In the genomic region with DNA sequence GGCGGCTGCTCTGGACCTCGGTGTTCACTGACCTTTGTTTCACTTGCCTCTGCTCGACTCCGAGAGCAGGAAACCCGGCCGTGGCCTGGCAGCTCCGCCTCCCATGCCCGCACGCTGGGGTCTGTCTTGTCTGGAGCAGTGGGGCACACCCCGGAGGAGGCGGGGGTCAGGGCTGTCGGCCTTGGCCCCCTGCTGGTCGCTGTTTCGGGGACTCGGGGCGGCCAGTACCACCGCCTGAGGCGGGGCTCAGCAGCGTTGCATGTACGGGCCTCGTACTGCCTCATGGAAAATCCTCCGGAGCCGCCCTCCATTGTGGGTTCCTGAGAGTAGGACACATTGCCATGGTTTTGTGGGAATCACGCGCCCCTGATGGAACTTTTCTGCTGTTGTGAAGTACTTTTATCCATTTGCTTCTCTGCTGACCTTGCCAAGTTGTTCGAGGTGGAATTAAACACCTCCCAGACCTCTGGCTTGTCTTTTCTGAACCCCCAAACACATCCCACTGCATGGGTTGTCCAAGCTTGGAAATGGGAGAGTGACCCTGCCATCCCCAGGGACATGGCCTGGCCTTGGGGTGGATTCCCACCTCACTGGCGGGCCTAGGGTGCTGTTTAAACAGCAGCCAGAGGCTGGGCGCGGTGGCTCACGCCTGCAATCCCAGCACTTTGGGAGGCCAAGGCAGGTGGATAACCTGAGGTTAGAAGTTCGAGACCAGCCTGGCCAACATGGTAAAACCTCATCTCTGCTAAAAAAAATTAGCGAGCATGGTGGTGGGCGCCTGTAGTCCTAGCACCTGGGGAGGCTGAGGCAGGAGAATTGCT, we compare ENCODE assay signal across 28 cellular contexts. TPM values are rescaled to one million over a fixed set of nuclear protein-coding genes. Genes with fewer than 3 reads are reported as not detected.
DNase-seq lines count a peak whose midpoint lies in the region; ATAC-seq and TF ChIP-seq lines count a peak whose summit lies in the region.
"Had no signal": no experiment of that assay in that cellular context is flagged by ENCODE, and none has a peak within 500 bp of the region (broad histone marks: within the 10 kb centered on the region; RNA-seq: fewer than 3 reads in every experiment).

No MANE protein-coding gene starts in this region.

- H3K4me3 ChIP-seq in right cardiac atrium (ENCODE audit: low read length) (no peak overlapping the region), choroid plexus epithelial cell (ENCODE audit: low read depth, low read length) (no peak overlapping the region)
- H3K4me3 ChIP-seq: dorsolateral prefrontal cortex, gastrocnemius medialis, lung, skin epidermis had no signal

- DNase-seq in right cardiac atrium (peak in 2 of 3 donors; percentile 58 to 67), Right ventricle myocardium superior (no peak), choroid plexus epithelial cell (ENCODE audit: low read depth) (no peak), mesothelial cell of epicardium (ENCODE audit: low spot score in 2 of 2, unreplicated experiment in 2 of 2) (no peak), GM19240 (ENCODE audit: insufficient read length, low spot score) (no peak)
- no peak for DNase-seq in naive thymus-derived CD8-positive, alpha-beta T cell
- no peak for DNase-seq in activated naive CD8-positive, alpha-beta T cell treated with anti-CD3 and anti-CD28 coated beads for 36 hours
- DNase-seq: activated CD4-positive, alpha-beta T cell treated with anti-CD3 and anti-CD28 coated beads, Interleukin-2, amount 50 U/mL, for 48 hours; activated T-cell treated with anti-CD3 and anti-CD28 coated beads, Interleukin-2, amount 50 U/mL, for 72 hours; Calu3; CD4-positive, CD25-positive, alpha-beta regulatory T cell; central memory CD4-positive, alpha-beta T cell; DMS79 treated with DMSO at 0.1 percent for 48 hours; dorsolateral prefrontal cortex; gastrocnemius medialis; hippocampal formation; natural killer cell; NCI-H1048; NCI-H1694; NCI-H2171; NCI-H82; OCI-M1; stimulated activated naive CD4-positive, alpha-beta T cell; T-helper 2 cell had no signal

- H3K4me1 ChIP-seq in right cardiac atrium (ENCODE audit: control insufficient read depth, insufficient read depth, low read length): no peaks in the 10 kb centered on the region

- POLR2A ChIA-PET in naive thymus-derived CD8-positive, alpha-beta T cell (lab: Charles Lee): no interaction called here

- H3K27ac Mint-ChIP-seq in mesothelial cell of epicardium: no peak overlapping the region
- H3K27ac Mint-ChIP-seq in naive thymus-derived CD8-positive, alpha-beta T cell: no peak overlapping the region
- no peak overlapping the region for H3K27ac Mint-ChIP-seq in activated naive CD8-positive, alpha-beta T cell treated with anti-CD3 and anti-CD28 coated beads for 36 hours
- H3K27ac Mint-ChIP-seq: activated T-cell treated with anti-CD3 and anti-CD28 coated beads, Interleukin-2, amount 50 U/mL, for 72 hours; CD4-positive, CD25-positive, alpha-beta regulatory T cell; natural killer cell had no signal

- H3K27me3 ChIP-seq in right cardiac atrium (ENCODE audit: control insufficient read depth, insufficient read depth): no peaks in the 10 kb centered on the region
- H3K27me3 ChIP-seq: dorsolateral prefrontal cortex, gastrocnemius medialis had no signal

- H3K4me3 Mint-ChIP-seq in mesothelial cell of epicardium: no peak overlapping the region
- H3K4me3 Mint-ChIP-seq in naive thymus-derived CD8-positive, alpha-beta T cell: no peak overlapping the region
- H3K4me3 Mint-ChIP-seq in activated naive CD8-positive, alpha-beta T cell treated with anti-CD3 and anti-CD28 coated beads for 36 hours: no peak overlapping the region
- H3K4me3 Mint-ChIP-seq: activated T-cell treated with anti-CD3 and anti-CD28 coated beads, Interleukin-2, amount 50 U/mL, for 72 hours; CD4-positive, CD25-positive, alpha-beta regulatory T cell; natural killer cell had no signal

- TF ChIP-seq CTCF in choroid plexus epithelial cell (conservative IDR thresholded peaks at IDR 0.05; ENCODE audit: low read depth, low read length) (peak; percentile 5), mesothelial cell of epicardium (IDR thresholded peaks at IDR 0.05; ENCODE audit: unreplicated experiment) (peak; percentile 24)

- H3K4me1 Mint-ChIP-seq in mesothelial cell of epicardium: peaks cover 3% of the 10 kb centered on the region
- peaks cover 5 to 6% (median 6%) of the 10 kb centered on the region in 4 donors for H3K4me1 Mint-ChIP-seq in naive thymus-derived CD8-positive, alpha-beta T cell
- H3K4me1 Mint-ChIP-seq in activated naive CD8-positive, alpha-beta T cell treated with anti-CD3 and anti-CD28 coated beads for 36 hours: peaks cover 5% of the 10 kb centered on the region

- H3K27ac ChIP-seq in right cardiac atrium (ENCODE audit: low read length): no peak overlapping the region
- H3K27ac ChIP-seq: gastrocnemius medialis, skin epidermis had no signal

- no peaks in the 10 kb centered on the region for H3K9me3 Mint-ChIP-seq in mesothelial cell of epicardium
- H3K9me3 Mint-ChIP-seq in naive thymus-derived CD8-positive, alpha-beta T cell: peaks cover 0 to 3% (median 0%) of the 10 kb centered on the region in 9 donors
- H3K9me3 Mint-ChIP-seq in activated naive CD8-positive, alpha-beta T cell treated with anti-CD3 and anti-CD28 coated beads for 36 hours: no peaks in the 10 kb centered on the region
- H3K9me3 Mint-ChIP-seq: activated T-cell treated with anti-CD3 and anti-CD28 coated beads, Interleukin-2, amount 50 U/mL, for 72 hours; natural killer cell had no signal

- ATAC-seq in right cardiac atrium (peak; percentile 3 to 31), Right ventricle myocardium superior (ENCODE audit: poor library complexity) (no peak), HG03108 (IDR thresholded peaks at IDR 0.05; ENCODE audit: unreplicated experiment) (no peak)
- ATAC-seq in naive thymus-derived CD8-positive, alpha-beta T cell: no peak
- ATAC-seq: activated CD4-positive, CD25-positive, alpha-beta regulatory T cell treated with anti-CD3 and anti-CD28 coated beads, Interleukin-2, amount 50 U/mL, for 24 hours; activated T-cell treated with anti-CD3 and anti-CD28 coated beads, Interleukin-2, amount 50 U/mL, for 72 hours; gastrocnemius medialis; natural killer cell had no signal

- H3K27me3 Mint-ChIP-seq in mesothelial cell of epicardium (ENCODE audit: low read depth): peaks cover 1% of the 10 kb centered on the region
- H3K27me3 Mint-ChIP-seq in naive thymus-derived CD8-positive, alpha-beta T cell: peaks cover 0 to under 1% (median 0%) of the 10 kb centered on the region in 5 donors
- peaks cover 4% of the 10 kb centered on the region for H3K27me3 Mint-ChIP-seq in activated naive CD8-positive, alpha-beta T cell treated with anti-CD3 and anti-CD28 coated beads for 36 hours

- intact Hi-C loops in right cardiac atrium (cut with DNase I) (loop anchor here in 1 of 4 donors (10.0 kb wide), 1 partner anchor 93 kb away; the partner anchor contains the start of gene EFNA2), Right ventricle myocardium superior (cut with DNase I) (no loop called here)

- H3K9me3 ChIP-seq in right cardiac atrium (ENCODE audit: control insufficient read depth, low read length): no peaks in the 10 kb centered on the region
- H3K9me3 ChIP-seq: gastrocnemius medialis had no signal

- H3K36me3 Mint-ChIP-seq in mesothelial cell of epicardium: peaks cover 10% of the 10 kb centered on the region
- peaks cover 0 to 16% (median 0%) of the 10 kb centered on the region in 3 donors for H3K36me3 Mint-ChIP-seq in naive thymus-derived CD8-positive, alpha-beta T cell
- H3K36me3 Mint-ChIP-seq in activated naive CD8-positive, alpha-beta T cell treated with anti-CD3 and anti-CD28 coated beads for 36 hours: peaks cover 6% of the 10 kb centered on the region
- H3K36me3 Mint-ChIP-seq: natural killer cell had no signal

- 86% methylated on average over 33 of the region's 33 CpGs for WGBS in right cardiac atrium

RNA-seq across cellular contexts. Expression of gene NDUFS7, which starts 5.5 kb away (rescaled TPM):
- total RNA-seq in right cardiac atrium: 100 to 1,000 TPM; 209 to 294 (median 259) TPM
- polyA plus RNA-seq in right cardiac atrium: 437 TPM
- 461 TPM for total RNA-seq in Right ventricle myocardium superior
- 52.2 to 56.8 TPM (median 55.9 TPM) in 3 replicates for total RNA-seq in mesothelial cell of epicardium
- 10 to 100 TPM; 65.3 to 74.3 TPM for total RNA-seq in naive thymus-derived CD8-positive, alpha-beta T cell
- polyA plus RNA-seq in naive thymus-derived CD8-positive, alpha-beta T cell: 100 to 1,000 TPM; 211 to 233 (median 215) TPM
- 100 to 1,000 TPM in 1 of 2 experiments, 10 to 100 TPM in 1; 98.7 to 101 TPM for total RNA-seq in activated naive CD8-positive, alpha-beta T cell treated with anti-CD3 and anti-CD28 coated beads for 36 hours

RNA-seq across cellular contexts. Expression of gene GAMT, which starts 23.2 kb away (rescaled TPM):
- 10 to 100 TPM; 49.2 to 76.2 (median 66.4) TPM for total RNA-seq in right cardiac atrium
- 124 TPM for polyA plus RNA-seq in right cardiac atrium
- total RNA-seq in Right ventricle myocardium superior: 93.5 TPM
- 41.5 to 44.5 TPM (median 42.6 TPM) in 3 replicates for total RNA-seq in mesothelial cell of epicardium
- total RNA-seq in naive thymus-derived CD8-positive, alpha-beta T cell: 10 to 100 TPM; 14.0 to 18.0 TPM
- 10 to 100 TPM; 29.4 to 33.6 (median 30.7) TPM for polyA plus RNA-seq in naive thymus-derived CD8-positive, alpha-beta T cell
- 10 to 100 TPM; 36.5 to 37.6 TPM for total RNA-seq in activated naive CD8-positive, alpha-beta T cell treated with anti-CD3 and anti-CD28 coated beads for 36 hours

RNA-seq across cellular contexts. Expression of gene DAZAP1, which starts 29.2 kb away (rescaled TPM):
- total RNA-seq in right cardiac atrium: 10 to 100 TPM; 78.7 to 92.1 (median 85.0) TPM
- polyA plus RNA-seq in right cardiac atrium: 65.3 TPM
- total RNA-seq in Right ventricle myocardium superior: 82.9 TPM
- total RNA-seq in mesothelial cell of epicardium: 130 to 134 TPM (median 131 TPM) in 3 replicates
- total RNA-seq in naive thymus-derived CD8-positive, alpha-beta T cell: 100 to 1,000 TPM; 166 TPM
- 1 to 10 TPM; 5.9 to 8.5 (median 7.5) TPM for polyA plus RNA-seq in naive thymus-derived CD8-positive, alpha-beta T cell
- 100 to 1,000 TPM; 287 to 297 TPM for total RNA-seq in activated naive CD8-positive, alpha-beta T cell treated with anti-CD3 and anti-CD28 coated beads for 36 hours

Comparison
In these comparisons a context has a peak if more than half of its experiments do, and no peak if none do; other contexts are left out.
1. ATAC-seq: peak in right cardiac atrium (2 of 2); none in Right ventricle myocardium superior (single experiment), naive thymus-derived CD8-positive, alpha-beta T cell (0 of 2) and HG03108 (single experiment).
2. DNase-seq: peak in right cardiac atrium (2 of 3); none in Right ventricle myocardium superior (single experiment), choroid plexus epithelial cell (single experiment), mesothelial cell of epicardium (0 of 2), naive thymus-derived CD8-positive, alpha-beta T cell (0 of 10), GM19240 (single experiment) and activated naive CD8-positive, alpha-beta T cell treated with anti-CD3 and anti-CD28 coated beads for 36 hours (single experiment).